In the genomic region with DNA sequence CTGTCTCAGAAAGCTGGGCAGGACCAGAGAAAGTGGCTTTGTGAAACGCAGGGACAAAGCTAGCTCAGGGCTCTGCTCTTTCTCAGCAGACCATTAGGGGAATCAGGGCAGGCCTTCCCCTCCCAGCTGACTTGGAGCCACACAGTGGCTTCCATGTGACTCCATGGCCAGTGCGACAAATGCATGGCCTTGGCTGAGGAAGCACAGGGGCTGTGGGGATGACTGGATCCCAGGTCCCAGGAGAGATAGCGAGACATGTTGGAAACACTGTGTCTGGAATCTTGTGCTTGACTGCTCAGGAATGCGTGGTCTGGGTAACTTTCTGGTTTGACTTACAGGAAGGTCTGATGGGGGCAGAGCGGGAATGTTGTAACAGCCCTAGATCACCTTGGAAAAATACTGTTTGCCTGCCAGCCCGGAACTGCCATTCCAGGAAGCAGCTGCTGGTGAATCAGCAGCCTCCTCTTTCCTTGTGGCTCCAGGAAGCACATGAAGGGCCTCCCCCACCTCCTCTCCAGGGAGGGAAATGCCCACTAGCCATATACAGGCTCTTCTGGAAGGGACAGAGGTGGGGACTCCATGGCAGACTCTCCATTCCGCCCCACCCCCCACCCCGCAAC, we compare ENCODE assay signal across 8 cellular contexts.
DNase-seq lines count a peak whose midpoint lies in the region; ATAC-seq and TF ChIP-seq lines count a peak whose summit lies in the region.

No MANE protein-coding gene starts in this region.

- peak; percentile 95 for DNase-seq in BJ (ENCODE audit: low read depth)
- peak; percentile 54 for DNase-seq in LoVo (ENCODE audit: low spot score)
- DNase-seq in breast epithelium (ENCODE audit: low spot score in 2 of 2), result peak; percentile 74 to 79
- DNase-seq in right lobe of liver, result peak; percentile 59 to 85 (median 75)
- peak; percentile 82 for DNase-seq in ureter (ENCODE audit: low spot score)
- DNase-seq in midbrain (lab: John Stamatoyannopoulos, UW), result no peak
- DNase-seq in activated CD8-positive, alpha-beta memory T cell treated with anti-CD3 and anti-CD28 coated beads, Interleukin-2, amount 50 U/mL, for 48 hours, result no peak

- peak overlapping the region; percentile 80 to 91 for H3K27ac ChIP-seq in breast epithelium
- peak overlapping the region; percentile 39 to 91 (median 64) for H3K27ac ChIP-seq in right lobe of liver

- CTCF ChIA-PET in BJ (lab: Yijun Ruan, JAX), result interaction anchor here (0.6 to 2.2 kb wide), 6 partner anchors 8 to 137 kb away, joined by 3 to 6 read pairs (median 3); no protein-coding TSS in a partner anchor

- H3K4me3 ChIP-seq in BJ (ENCODE audit: low read depth, low read length) (no peak overlapping the region), breast epithelium (no peak overlapping the region), right lobe of liver (no peak overlapping the region)

- no peak for TF ChIP-seq POLR2A in breast epithelium (IDR thresholded peaks at IDR 0.05)
- no peak for TF ChIP-seq POLR2A in right lobe of liver (IDR thresholded peaks at IDR 0.05)

- peaks cover 0 to 4% of the 10 kb centered on the region in 2 donors for H3K4me1 ChIP-seq in breast epithelium
- H3K4me1 ChIP-seq in right lobe of liver, result peaks cover 0 to 19% (median 5%) of the 10 kb centered on the region in 4 donors

- POLR2A ChIA-PET in BJ (lab: Charles Lee), result interaction anchor here (0.6 to 1.5 kb wide), 5 partner anchors 9 to 136 kb away, joined by 4 to 8 read pairs (median 4); partner anchors contain the start of gene HIF1A

- TF ChIP-seq CTCF in BJ (IDR thresholded peaks at IDR 0.05; ENCODE audit: insufficient read depth, low read depth, low read length), result no peak
- TF ChIP-seq CTCF in breast epithelium (IDR thresholded peaks at IDR 0.05), result no peak
- no peak for TF ChIP-seq CTCF in right lobe of liver (IDR thresholded peaks at IDR 0.05)

- H3K36me3 ChIP-seq in BJ (ENCODE audit: control insufficient read depth, insufficient read depth, low read length) (no peaks in the 10 kb centered on the region), breast epithelium (no peaks in the 10 kb centered on the region), right lobe of liver (no peaks in the 10 kb centered on the region)

- ATAC-seq in right lobe of liver (peak; percentile 74 to 85 (median 76)), GM18909 (IDR thresholded peaks at IDR 0.05; ENCODE audit: poor library complexity, unreplicated experiment) (no peak)

- H3K27me3 ChIP-seq in BJ (ENCODE audit: control insufficient read depth, insufficient read depth, low read length) (no peaks in the 10 kb centered on the region), breast epithelium (no peaks in the 10 kb centered on the region), right lobe of liver (no peaks in the 10 kb centered on the region)

- WGBS in right lobe of liver (ENCODE audit: insufficient coverage, low coverage, low lambda C conversion rate, missing lambda C conversion rate), result 60% methylated on average over 3 of the region's 8 CpGs

- intact Hi-C loops in breast epithelium (cut with DNase I; ENCODE audit: low total_unique reads) (no loop called here), right lobe of liver (cut with DNase I) (no loop called here)

- no peaks in the 10 kb centered on the region for H3K9me3 ChIP-seq in breast epithelium
- H3K9me3 ChIP-seq in right lobe of liver, result no peaks in the 10 kb centered on the region

Comparison
In these comparisons a context has a peak if more than half of its experiments do, and no peak if none do; other contexts are left out.
1. DNase-seq: peak in BJ (single experiment), LoVo (single experiment), breast epithelium (2 of 2), right lobe of liver (3 of 3) and ureter (single experiment); none in midbrain (single experiment) and activated CD8-positive, alpha-beta memory T cell treated with anti-CD3 and anti-CD28 coated beads, Interleukin-2, amount 50 U/mL, for 48 hours (single experiment).